In the genomic region with DNA sequence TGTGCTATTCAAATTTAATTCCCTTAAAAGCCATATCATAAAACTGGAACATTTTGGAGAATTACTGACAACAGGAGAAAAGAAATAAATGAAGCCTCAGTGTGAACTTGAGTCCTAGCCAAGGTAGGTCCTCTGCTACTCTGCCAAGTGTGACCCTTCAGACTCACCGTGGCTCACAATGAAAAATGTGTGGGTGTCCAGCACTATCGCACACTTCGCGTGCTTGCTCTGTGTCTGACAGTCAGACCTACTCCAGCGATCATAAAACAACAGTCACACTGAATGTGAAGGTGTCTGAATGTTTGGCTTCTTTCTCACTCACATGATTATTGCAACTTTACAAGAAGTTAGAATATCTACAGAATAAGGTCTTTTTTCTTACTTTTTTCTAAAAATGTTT, we compare ENCODE assay signal across 21 cellular contexts.
DNase-seq lines count a peak whose midpoint lies in the region; ATAC-seq and TF ChIP-seq lines count a peak whose summit lies in the region.
"Had no signal": no experiment of that assay in that cellular context is flagged by ENCODE, and none has a peak within 500 bp of the region (broad histone marks: within the 10 kb centered on the region; RNA-seq: fewer than 3 reads in every experiment).

No MANE protein-coding gene starts in this region.

- H3K9me1 ChIP-seq in IMR-90 (ENCODE audit: insufficient read depth, low read length): no peaks in the 10 kb centered on the region

- H3K4me3 ChIP-seq in IMR-90 (ENCODE audit: insufficient read depth, low read depth, low read length): no peak overlapping the region
- H3K4me3 ChIP-seq: Peyer's patch had no signal

- H3K9me3 Mint-ChIP-seq in activated CD8-positive, alpha-beta T cell treated with anti-CD3 and anti-CD28 coated beads for 36 hours: no peaks in the 10 kb centered on the region
- H3K9me3 Mint-ChIP-seq: activated T-cell treated with anti-CD3 and anti-CD28 coated beads, Interleukin-2, amount 50 U/mL, for 4 hours had no signal

- H3K27me3 ChIP-seq in IMR-90 (ENCODE audit: control insufficient read depth, insufficient read depth, low read length): peaks cover 8% of the 10 kb centered on the region
- H3K27me3 ChIP-seq: brain microvascular endothelial cell, Peyer's patch had no signal

- DNase-seq in GM10248 (ENCODE audit: extremely low spot score) (peak; percentile 42), IMR-90 (no peak), NCI-H187 (lab: John Stamatoyannopoulos, UW) (no peak), cardiac septum (ENCODE audit: low spot score) (no peak)
- no peak for DNase-seq in activated CD8-positive, alpha-beta T cell treated with anti-CD3 and anti-CD28 coated beads for 36 hours
- DNase-seq: activated CD4-positive, alpha-beta T cell treated with anti-CD3 and anti-CD28 coated beads, Interleukin-2, amount 50 U/mL, for 4 hours; activated T-cell treated with anti-CD3 and anti-CD28 coated beads, Interleukin-2, amount 50 U/mL, for 4 hours; brain microvascular endothelial cell; cortex of kidney; left colon; midbrain; NCI-H1417; NCI-H774; Peyer's patch; right cardiac atrium had no signal

- H2BK20ac ChIP-seq in IMR-90 (ENCODE audit: low read depth, low read length): no peak overlapping the region

- no peak overlapping the region for H3K9ac ChIP-seq in IMR-90 (ENCODE audit: low read depth, low read length)

- no peaks in the 10 kb centered on the region; the same call in 1 of the 2 replicates for H3K4me1 ChIP-seq in IMR-90 (ENCODE audit: control insufficient read depth, insufficient read depth, low read length)
- H3K4me1 ChIP-seq: foreskin keratinocyte, Peyer's patch had no signal

- H2AK9ac ChIP-seq in IMR-90 (replicated peaks; ENCODE audit: low read depth, low read length, poor library complexity): no peak overlapping the region

- H3K4me1 Mint-ChIP-seq in activated CD8-positive, alpha-beta T cell treated with anti-CD3 and anti-CD28 coated beads for 36 hours (ENCODE audit: low read depth): peaks cover 10% of the 10 kb centered on the region

- TF ChIP-seq RAD21 in IMR-90 (IDR thresholded peaks at IDR 0.05; ENCODE audit: low read length): no peak

- H4K8ac ChIP-seq in IMR-90 (ENCODE audit: low read depth in 2 of 2, low read length in 2 of 2): no peak overlapping the region

- no CpG with 5 or more reads among the region's 5 CpGs for WGBS in IMR-90 (ENCODE audit: extremely low coverage in 2 of 2, insufficient read length in 1 of 2), 2 experiments

- BruUV-seq in IMR-90 (replicated peaks; lab: Mats Ljungman, UMichigan): no TSS peak

- H3K4me2 ChIP-seq in IMR-90 (ENCODE audit: low read depth, low read length): no peak overlapping the region

- POLR2A ChIA-PET in GM10248 (lab: Yijun Ruan, JAX): interaction anchor here (0.7 kb wide), 1 partner anchor 239 kb away, joined by 3 read pairs; no protein-coding TSS in a partner anchor
- POLR2A ChIA-PET in IMR-90 (lab: Charles Lee; ENCODE audit: unreplicated experiment): no interaction called here
- POLR2A ChIA-PET in activated CD8-positive, alpha-beta T cell treated with anti-CD3 and anti-CD28 coated beads for 36 hours (lab: Charles Lee): no interaction called here

- no peak overlapping the region for H3K56ac ChIP-seq in IMR-90 (ENCODE audit: extremely low read depth, insufficient read depth, low read length)

- H2AK5ac ChIP-seq in IMR-90 (ENCODE audit: low read depth, low read length): no peak overlapping the region

- intact Hi-C loops in IMR-90 (cut with micrococcal nuclease) (no loop called here), cardiac septum (cut with DNase I) (no loop called here)
- intact Hi-C loops in activated CD8-positive, alpha-beta T cell treated with anti-CD3 and anti-CD28 coated beads for 36 hours (cut with micrococcal nuclease): no loop called here

- no peak overlapping the region for H2BK5ac ChIP-seq in IMR-90 (ENCODE audit: low read depth, low read length, poor library complexity, severe bottlenecking)

- no peaks in the 10 kb centered on the region for H4K20me1 ChIP-seq in IMR-90 (ENCODE audit: insufficient read depth, low read length)

- peak; percentile 50 for ATAC-seq in GM18907 (IDR thresholded peaks at IDR 0.05; ENCODE audit: unreplicated experiment)
- peak; percentile 81 for ATAC-seq in HG02852 (IDR thresholded peaks at IDR 0.05; ENCODE audit: unreplicated experiment)
- ATAC-seq in IMR-90 (ENCODE audit: low read depth): no peak
- ATAC-seq in HG03196 (IDR thresholded peaks at IDR 0.05; ENCODE audit: unreplicated experiment): no peak
- no peak for ATAC-seq in activated CD8-positive, alpha-beta T cell treated with anti-CD3 and anti-CD28 coated beads for 36 hours
- ATAC-seq: left colon, right cardiac atrium had no signal

- H3K23ac ChIP-seq in IMR-90 (ENCODE audit: low read depth, low read length): no peak overlapping the region

- H3K36me3 ChIP-seq in IMR-90 (ENCODE audit: control insufficient read depth, insufficient read depth, low read length): no peaks in the 10 kb centered on the region
- H3K36me3 ChIP-seq: brain microvascular endothelial cell, Peyer's patch had no signal

- no peak overlapping the region for H4K91ac ChIP-seq in IMR-90 (ENCODE audit: insufficient read depth, low read depth, low read length)

- H2BK120ac ChIP-seq in IMR-90 (ENCODE audit: low read depth, low read length): no peak overlapping the region

- no peak overlapping the region for H3K27ac Mint-ChIP-seq in activated CD8-positive, alpha-beta T cell treated with anti-CD3 and anti-CD28 coated beads for 36 hours
- H3K27ac Mint-ChIP-seq: activated naive CD8-positive, alpha-beta T cell treated with anti-CD3 and anti-CD28 coated beads for 36 hours had no signal

- dilution Hi-C loops in IMR-90 (cut with HindIII; ENCODE audit: low sequenced_read_pairs, unreplicated experiment): no loop called here

- peak overlapping the region; percentile 36; the same call in 1 of the 2 replicates for H3K18ac ChIP-seq in IMR-90 (ENCODE audit: low read depth, low read length)

- H3K14ac ChIP-seq in IMR-90 (replicated peaks; ENCODE audit: low read depth, low read length): no peak overlapping the region

- TF ChIP-seq POLR2A in IMR-90 (IDR thresholded peaks at IDR 0.05; ENCODE audit: low read depth, low read length): no peak

- H3K9me3 ChIP-seq in IMR-90 (ENCODE audit: control insufficient read depth, insufficient read depth, low read length): no peaks in the 10 kb centered on the region
- H3K9me3 ChIP-seq: Peyer's patch had no signal

- H3K4me3 Mint-ChIP-seq in activated CD8-positive, alpha-beta T cell treated with anti-CD3 and anti-CD28 coated beads for 36 hours: no peak overlapping the region
- H3K4me3 Mint-ChIP-seq: activated naive CD8-positive, alpha-beta T cell treated with anti-CD3 and anti-CD28 coated beads for 36 hours; activated T-cell treated with anti-CD3 and anti-CD28 coated beads, Interleukin-2, amount 50 U/mL, for 4 hours had no signal

- no peak overlapping the region for H3K4ac ChIP-seq in IMR-90 (ENCODE audit: low read depth, low read length)

- TF ChIP-seq CTCF in GM10248 (IDR thresholded peaks at IDR 0.05; ENCODE audit: control extremely low read depth, extremely low read depth, low read depth, missing control alignments): no peak
- TF ChIP-seq CTCF in IMR-90 (conservative IDR thresholded peaks at IDR 0.05; ENCODE audit: low read depth, low read length): no peak
- no peak for TF ChIP-seq CTCF in activated CD8-positive, alpha-beta T cell treated with anti-CD3 and anti-CD28 coated beads for 36 hours (IDR thresholded peaks at IDR 0.05)

- in situ Hi-C loops in IMR-90 (cut with MboI; ENCODE audit: low sequenced_read_pairs): no loop called here

- no peaks in the 10 kb centered on the region for H3K79me1 ChIP-seq in IMR-90 (ENCODE audit: low read depth in 1 of 2, low read length in 2 of 2)

- CTCF ChIA-PET in GM10248 (lab: Yijun Ruan, JAX): interaction anchor here (0.7 to 2.0 kb wide), 12 partner anchors 10 to 536 kb away, joined by 3 to 6 read pairs (median 4); no protein-coding TSS in a partner anchor
- CTCF ChIA-PET in IMR-90 (lab: Yijun Ruan, JAX): interaction anchor here (1.0 to 1.7 kb wide), 2 partner anchors 11 to 18 kb away, joined by 3 to 7 read pairs; no protein-coding TSS in a partner anchor
- CTCF ChIA-PET in activated CD8-positive, alpha-beta T cell treated with anti-CD3 and anti-CD28 coated beads for 36 hours (lab: Charles Lee): no interaction called here

- no peak overlapping the region for H4K5ac ChIP-seq in IMR-90 (ENCODE audit: low read depth, low read length)

- H3K36me3 Mint-ChIP-seq in activated CD8-positive, alpha-beta T cell treated with anti-CD3 and anti-CD28 coated beads for 36 hours (ENCODE audit: low read depth): no peaks in the 10 kb centered on the region
- H3K36me3 Mint-ChIP-seq: activated naive CD8-positive, alpha-beta T cell treated with anti-CD3 and anti-CD28 coated beads for 36 hours had no signal

- H2BK15ac ChIP-seq in IMR-90 (ENCODE audit: low read depth, low read length): no peak overlapping the region

- H2AFZ ChIP-seq in IMR-90 (replicated peaks; ENCODE audit: low read length, poor library complexity): no peak overlapping the region

- H3K27ac ChIP-seq in IMR-90 (ENCODE audit: insufficient read depth, low read length): no peak overlapping the region
- H3K27ac ChIP-seq: brain microvascular endothelial cell, C4-2B, foreskin keratinocyte, Peyer's patch had no signal

- H3K27me3 Mint-ChIP-seq in activated CD8-positive, alpha-beta T cell treated with anti-CD3 and anti-CD28 coated beads for 36 hours: peaks cover 15% of the 10 kb centered on the region

TF ChIP-seq in IMR-90, 13 proteins besides CTCF, POLR2A, EP300 and RAD21:
- TF ChIP-seq CHD1 (IDR thresholded peaks at IDR 0.05; ENCODE audit: low read depth, low read length) (no peak), BHLHE40 (IDR thresholded peaks at IDR 0.05; ENCODE audit: low read depth, low read length) (no peak), MAZ (IDR thresholded peaks at IDR 0.05; ENCODE audit: borderline replicate concordance, low read depth, low read length) (no peak), CEBPB (IDR thresholded peaks at IDR 0.05; ENCODE audit: low read depth, low read length) (no peak)
TF ChIP-seq in IMR-90: peak in this region for 0.

Comparison
In these comparisons a context has a peak if more than half of its experiments do, and no peak if none do; other contexts are left out.
1. ATAC-seq: peak in GM18907 (single experiment) and HG02852 (single experiment); none in IMR-90 (single experiment), HG03196 (single experiment) and activated CD8-positive, alpha-beta T cell treated with anti-CD3 and anti-CD28 coated beads for 36 hours (single experiment).